ENCODE assay signal across 8 cellular contexts in the genomic region with DNA sequence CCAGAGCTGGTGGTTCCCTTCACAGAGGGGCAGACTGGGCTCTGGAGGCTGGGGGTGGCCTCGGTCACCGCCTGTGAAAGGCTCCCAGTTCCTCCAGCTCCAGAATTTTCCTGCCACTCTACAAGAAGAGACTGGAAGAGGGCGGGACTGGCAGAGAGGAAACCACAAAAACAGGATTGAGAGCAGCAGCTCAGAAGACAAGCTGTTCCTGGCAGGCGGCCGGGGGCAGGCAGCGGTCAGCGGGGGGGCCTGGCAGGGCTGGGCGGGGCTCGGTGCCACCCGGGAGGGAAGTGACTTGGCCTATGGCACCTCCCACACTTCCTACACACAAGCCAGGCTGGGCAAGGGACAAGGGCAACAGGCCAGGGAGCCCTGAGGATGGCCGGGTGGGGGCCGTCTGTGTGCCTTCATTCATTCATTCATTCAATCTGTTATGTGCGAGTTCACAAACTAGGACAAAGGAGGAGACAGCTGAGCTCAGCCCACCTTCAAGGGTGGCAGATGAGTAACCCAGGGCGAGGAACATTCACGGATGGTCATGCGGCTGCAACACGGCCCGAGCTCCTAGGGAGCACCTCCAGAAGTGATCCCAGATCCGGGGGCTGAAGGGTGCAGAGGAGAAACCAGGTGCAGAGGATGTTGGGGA. TPM values are rescaled to one million over a fixed set of nuclear protein-coding genes. Genes with fewer than 3 reads are reported as not detected.
DNase-seq lines count a peak whose midpoint lies in the region; ATAC-seq and TF ChIP-seq lines count a peak whose summit lies in the region.

No MANE protein-coding gene starts in this region.

- H3K14ac ChIP-seq in IMR-90 (replicated peaks; ENCODE audit: low read depth, low read length), result peak overlapping the region; percentile 78

- H2AK9ac ChIP-seq in IMR-90 (replicated peaks; ENCODE audit: low read depth, low read length, poor library complexity), result peak overlapping the region; percentile 96

- CTCF ChIA-PET in CD8-positive, alpha-beta T cell (lab: Charles Lee), result interaction anchor here (0.7 to 1.4 kb wide), 3 partner anchors 11 to 103 kb away, joined by 3 read pairs; no protein-coding TSS in a partner anchor
- CTCF ChIA-PET in IMR-90 (lab: Yijun Ruan, JAX), result no interaction called here
- CTCF ChIA-PET in MCF 10A (lab: Yijun Ruan, JAX), result interaction anchor here (0.6 to 2.4 kb wide), 10 partner anchors 9 to 359 kb away, joined by 3 to 12 read pairs (median 4); no protein-coding TSS in a partner anchor
- CTCF ChIA-PET in HEK293T (lab: Yijun Ruan, JAX), result no interaction called here

- peak overlapping the region; percentile 67; the same call in 1 of the 2 replicates for H2BK20ac ChIP-seq in IMR-90 (ENCODE audit: low read depth, low read length)

- H3K23ac ChIP-seq in IMR-90 (ENCODE audit: low read depth, low read length), result peak overlapping the region; percentile 82; the same call in 1 of the 2 replicates

- peak overlapping the region; percentile 27 for H3K4me3 ChIP-seq in CD8-positive, alpha-beta T cell (ENCODE audit: low read depth, low read length)
- H3K4me3 ChIP-seq in IMR-90 (ENCODE audit: insufficient read depth, low read depth, low read length) (no peak overlapping the region), skeletal muscle cell (ENCODE audit: low read depth, low read length) (no peak overlapping the region)

- BruUV-seq in IMR-90 (replicated peaks; lab: Mats Ljungman, UMichigan) (no TSS peak), MCF 10A (replicated peaks; lab: Mats Ljungman, UMichigan) (no TSS peak)

- no peak overlapping the region for H3K27ac ChIP-seq in CD8-positive, alpha-beta T cell (ENCODE audit: low read depth, low read length)
- peak overlapping the region; percentile 68 for H3K27ac ChIP-seq in IMR-90 (ENCODE audit: insufficient read depth, low read length)

- H3K36me3 ChIP-seq in CD8-positive, alpha-beta T cell (ENCODE audit: insufficient read depth, low read length), result no peaks in the 10 kb centered on the region
- H3K36me3 ChIP-seq in IMR-90 (ENCODE audit: control insufficient read depth, insufficient read depth, low read length), result no peaks in the 10 kb centered on the region

- H3K4ac ChIP-seq in IMR-90 (ENCODE audit: low read depth, low read length), result peak overlapping the region; percentile 80

- TF ChIP-seq POLR2A in IMR-90 (IDR thresholded peaks at IDR 0.05; ENCODE audit: low read depth, low read length), result no peak

- POLR2A ChIA-PET in CD8-positive, alpha-beta T cell (lab: Charles Lee), result interaction anchor here (0.9 to 2.7 kb wide), 3 partner anchors 9 to 19 kb away, joined by 3 to 10 read pairs (median 4); a partner anchor contains a TSS
- POLR2A ChIA-PET in IMR-90 (lab: Charles Lee; ENCODE audit: unreplicated experiment), result no interaction called here
- POLR2A ChIA-PET in MCF 10A (lab: Yijun Ruan, JAX), result interaction anchor here (0.6 to 3.9 kb wide), 20 partner anchors 10 to 1045 kb away, joined by 3 to 87 read pairs (median 4); no protein-coding TSS in a partner anchor
- POLR2A ChIA-PET in HEK293T (lab: Yijun Ruan, JAX), result interaction anchor here (1.1 to 1.5 kb wide), 2 partner anchors 10 to 19 kb away, joined by 3 read pairs; a partner anchor contains a TSS

- no peaks in the 10 kb centered on the region; the same call in 1 of the 2 replicates for H4K20me1 ChIP-seq in IMR-90 (ENCODE audit: insufficient read depth, low read length)

- H3K27ac Mint-ChIP-seq in CD8-positive, alpha-beta T cell, result peak overlapping the region; percentile 76
- H3K27ac Mint-ChIP-seq in MCF 10A (ENCODE audit: low read depth, unreplicated experiment) (peak overlapping the region; percentile 94), immature natural killer cell (peak overlapping the region; percentile 61 to 85 (median 70))

- no peak for TF ChIP-seq RAD21 in IMR-90 (IDR thresholded peaks at IDR 0.05; ENCODE audit: low read length)

- H3K4me3 Mint-ChIP-seq in CD8-positive, alpha-beta T cell, result peak overlapping the region; percentile 59
- H3K4me3 Mint-ChIP-seq in MCF 10A (ENCODE audit: unreplicated experiment) (peak overlapping the region; percentile 57), immature natural killer cell (peak overlapping the region; percentile 58 to 73 (median 63))

- peak overlapping the region; percentile 42 for H3K4me2 ChIP-seq in IMR-90 (ENCODE audit: low read depth, low read length)

- H3K56ac ChIP-seq in IMR-90 (ENCODE audit: extremely low read depth, insufficient read depth, low read length), result no peak overlapping the region

- no peaks in the 10 kb centered on the region for H3K27me3 ChIP-seq in CD8-positive, alpha-beta T cell (ENCODE audit: insufficient read depth, low read length)
- no peaks in the 10 kb centered on the region for H3K27me3 ChIP-seq in IMR-90 (ENCODE audit: control insufficient read depth, insufficient read depth, low read length)

- H3K4me1 ChIP-seq in CD8-positive, alpha-beta T cell (ENCODE audit: insufficient read depth, low read length), result peaks cover 39% of the 10 kb centered on the region
- peaks cover 11% of the 10 kb centered on the region for H3K4me1 ChIP-seq in IMR-90 (ENCODE audit: control insufficient read depth, insufficient read depth, low read length)

- whole genome bisulfite sequencing in IMR-90 (ENCODE audit: extremely low coverage in 2 of 2, insufficient read length in 1 of 2), 2 experiments, result 19% methylated on average over 12 of the region's 19 CpGs; no CpG with 5 or more reads in 1 of the 2 experiments

- TF ChIP-seq CTCF in CD8-positive, alpha-beta T cell (IDR thresholded peaks at IDR 0.05), result no peak
- TF ChIP-seq CTCF in IMR-90 (conservative IDR thresholded peaks at IDR 0.05; ENCODE audit: low read depth, low read length) (no peak), MCF 10A (IDR thresholded peaks at IDR 0.05; ENCODE audit: unreplicated experiment) (no peak)

- peak overlapping the region; percentile 36 for H3K18ac ChIP-seq in IMR-90 (ENCODE audit: low read depth, low read length)

- dilution Hi-C loops in IMR-90 (cut with HindIII; ENCODE audit: low sequenced_read_pairs, unreplicated experiment), result no loop called here

- H3K4me1 Mint-ChIP-seq in CD8-positive, alpha-beta T cell (ENCODE audit: low read depth), result peaks cover 26% of the 10 kb centered on the region
- H3K4me1 Mint-ChIP-seq in MCF 10A (ENCODE audit: insufficient read depth, unreplicated experiment) (peaks cover 29% of the 10 kb centered on the region), immature natural killer cell (peaks cover 20 to 25% of the 10 kb centered on the region in 2 donors)

- peak overlapping the region; percentile 78; the same call in 1 of the 3 replicates for H2BK15ac ChIP-seq in IMR-90 (ENCODE audit: low read depth, low read length)

- no peaks in the 10 kb centered on the region for H3K9me1 ChIP-seq in IMR-90 (ENCODE audit: insufficient read depth, low read length)

- no peaks in the 10 kb centered on the region for H3K36me3 Mint-ChIP-seq in CD8-positive, alpha-beta T cell
- H3K36me3 Mint-ChIP-seq in MCF 10A (ENCODE audit: insufficient read depth, unreplicated experiment) (peaks cover 5% of the 10 kb centered on the region), immature natural killer cell (no peaks in the 10 kb centered on the region)

- no peaks in the 10 kb centered on the region for H3K27me3 Mint-ChIP-seq in CD8-positive, alpha-beta T cell (ENCODE audit: low read depth)
- H3K27me3 Mint-ChIP-seq in MCF 10A (ENCODE audit: insufficient read depth, unreplicated experiment), result no peaks in the 10 kb centered on the region
- H3K27me3 Mint-ChIP-seq in immature natural killer cell (ENCODE audit: low read depth in 3 of 3), result peaks cover 2% of the 10 kb centered on the region in 3 donors

- peak overlapping the region; percentile 72 for H2BK5ac ChIP-seq in IMR-90 (ENCODE audit: low read depth, low read length, poor library complexity, severe bottlenecking)

- H3K9me3 ChIP-seq in CD8-positive, alpha-beta T cell (ENCODE audit: low read length), result no peaks in the 10 kb centered on the region
- H3K9me3 ChIP-seq in IMR-90 (ENCODE audit: control insufficient read depth, insufficient read depth, low read length), result peaks cover 7% of the 10 kb centered on the region

- H4K8ac ChIP-seq in IMR-90 (ENCODE audit: low read depth in 2 of 2, low read length in 2 of 2), result peak overlapping the region; percentile 63 to 72

- peak overlapping the region; percentile 59; the same call in 1 of the 2 replicates for H2AK5ac ChIP-seq in IMR-90 (ENCODE audit: low read depth, low read length)

- peak in 3 of 7 experiments; percentile 48 to 65 (median 52) for DNase-seq in CD8-positive, alpha-beta T cell
- DNase-seq in IMR-90, result peak; percentile 65
- peak; percentile 95 for DNase-seq in RPMI8226
- peak; percentile 98 for DNase-seq in MCF 10A (ENCODE audit: unreplicated experiment)
- peak in 2 of 3 donors; percentile 44 to 45 for DNase-seq in immature natural killer cell
- peak; percentile 67 for DNase-seq in skeletal muscle cell (ENCODE audit: low read depth)
- DNase-seq in HEK293T (ENCODE audit: extremely low spot score), result no peak

- ATAC-seq in CD8-positive, alpha-beta T cell, result no peak
- ATAC-seq in IMR-90 (ENCODE audit: low read depth), result peak; percentile 87
- ATAC-seq in HG02970 (IDR thresholded peaks at IDR 0.05; ENCODE audit: low FRiP score, unreplicated experiment), result no peak

- intact Hi-C loops in CD8-positive, alpha-beta T cell (cut with DNase I, micrococcal nuclease), result no loop called here
- intact Hi-C loops in IMR-90 (cut with micrococcal nuclease) (no loop called here), MCF 10A (cut with micrococcal nuclease) (loop anchor here (1.0 kb wide), 1 partner anchor 29 kb away; no protein-coding TSS in a partner anchor)

- in situ Hi-C loops in IMR-90 (cut with MboI; ENCODE audit: low sequenced_read_pairs), result no loop called here

- H4K5ac ChIP-seq in IMR-90 (ENCODE audit: low read depth, low read length), result peak overlapping the region; percentile 38; the same call in 1 of the 2 replicates

- peak overlapping the region; percentile 75 for H2BK120ac ChIP-seq in IMR-90 (ENCODE audit: low read depth, low read length)

- no peak overlapping the region for H4K91ac ChIP-seq in IMR-90 (ENCODE audit: insufficient read depth, low read depth, low read length)

- H2AFZ ChIP-seq in IMR-90 (replicated peaks; ENCODE audit: low read length, poor library complexity), result peak overlapping the region; percentile 94

- no peaks in the 10 kb centered on the region for H3K9me3 Mint-ChIP-seq in CD8-positive, alpha-beta T cell
- H3K9me3 Mint-ChIP-seq in MCF 10A (ENCODE audit: unreplicated experiment) (no peaks in the 10 kb centered on the region), immature natural killer cell (no peaks in the 10 kb centered on the region)

- no peaks in the 10 kb centered on the region for H3K79me1 ChIP-seq in IMR-90 (ENCODE audit: low read depth in 1 of 2, low read length in 2 of 2)

- peak overlapping the region; percentile 44; the same call in 1 of the 2 replicates for H3K9ac ChIP-seq in IMR-90 (ENCODE audit: low read depth, low read length)

RNA-seq across cellular contexts. Expression of a gene that starts 16.9 kb away (rescaled TPM):
- 10 to 100 TPM; 34.5 to 35.5 TPM for total RNA-seq in CD8-positive, alpha-beta T cell
- total RNA-seq in IMR-90 (2012; rRNA removed) (24.4 and 25.8 TPM in 2 replicates), MCF 10A (2022) (53.1 and 53.4 TPM in 2 replicates)
- polyA plus RNA-seq in IMR-90 (2012; rRNA removed) (65.7 and 67.1 TPM in 2 replicates), immature natural killer cell (1 to 10 TPM; 2.6 to 4.4 (median 3.6) TPM)
- polyA plus RNA-seq in IMR-90 (2012; cell fraction: cytosol; rRNA removed), result 38.7 and 95.6 TPM in 2 replicates
- polyA plus RNA-seq in IMR-90 (2012; cell fraction: nucleus; rRNA removed; ENCODE audit: low replicate concordance), result 53.9 and 143 TPM in 2 replicates

RNA-seq across cellular contexts. Expression of a gene that starts 18.6 kb away (rescaled TPM):
- 100 to 1,000 TPM; 453 to 455 TPM for total RNA-seq in CD8-positive, alpha-beta T cell
- total RNA-seq in IMR-90 (2012; rRNA removed) (20.8 and 21.9 TPM in 2 replicates), MCF 10A (2022) (146 and 224 TPM in 2 replicates)
- polyA plus RNA-seq in IMR-90 (2012; rRNA removed) (31.8 and 37.5 TPM in 2 replicates), immature natural killer cell (10 to 100 TPM; 22.7 to 39.2 (median 23.9) TPM)
- 25.9 and 51.6 TPM in 2 replicates for polyA plus RNA-seq in IMR-90 (2012; cell fraction: cytosol; rRNA removed)
- polyA plus RNA-seq in IMR-90 (2012; cell fraction: nucleus; rRNA removed; ENCODE audit: low replicate concordance), result 57.0 and 142 TPM in 2 replicates

Comparison
In these comparisons a context has a peak if more than half of its experiments do, and no peak if none do; other contexts are left out.
1. CTCF ChIA-PET loops: an anchor here in CD8-positive, alpha-beta T cell (0.7 to 1.4 kb wide) and MCF 10A (0.6 to 2.4 kb wide); none called in IMR-90 and HEK293T.